Comparison of ENCODE assay signal across 1 cellular context in genomic region chr2:120525056-120526046, GRCh38.
TF ChIP-seq lines count a peak whose summit lies in the region.

No MANE protein-coding gene starts in this region.

TF ChIP-seq in HepG2, 621 proteins besides CTCF, POLR2A, EP300 and RAD21 (continued from another document and continues in another):
- TF ChIP-seq CEBPZ (IDR thresholded peaks at IDR 0.05; ENCODE audit: low read length) (no peak), ZNF879 (CRISPR knock-in tag; IDR thresholded peaks at IDR 0.05) (no peak), ZNF782 (CRISPR knock-in tag; IDR thresholded peaks at IDR 0.05; ENCODE audit: borderline replicate concordance) (no peak), ZNF75D (CRISPR knock-in tag; IDR thresholded peaks at IDR 0.05; ENCODE audit: borderline replicate concordance) (no peak), CEBPB (IDR thresholded peaks at IDR 0.05; ENCODE audit: borderline replicate concordance, low read depth, low read length) (no peak), ZZZ3 (CRISPR knock-in tag; IDR thresholded peaks at IDR 0.05; ENCODE audit: borderline replicate concordance) (no peak), ZNF784 (CRISPR knock-in tag; IDR thresholded peaks at IDR 0.05; ENCODE audit: borderline replicate concordance) (no peak), ZNF512B (CRISPR knock-in tag; IDR thresholded peaks at IDR 0.05; ENCODE audit: borderline replicate concordance) (0 out of 2 replicates have a peak, but pooled peaks have one; percentile 38), ZNF687 (CRISPR knock-in tag; IDR thresholded peaks at IDR 0.05) (peak; percentile 99), HNF4A (CRISPR knock-in tag; IDR thresholded peaks at IDR 0.05) (peak; percentile 86), MZF1 (CRISPR knock-in tag; IDR thresholded peaks at IDR 0.05; ENCODE audit: borderline replicate concordance) (no peak), ZNF564 (CRISPR knock-in tag; IDR thresholded peaks at IDR 0.05) (peak; percentile 47; the same call in 1 of the 2 replicates), ZNF292 (CRISPR knock-in tag; IDR thresholded peaks at IDR 0.05; ENCODE audit: borderline replicate concordance, low read depth) (peak; percentile 20; the same call in 1 of the 2 replicates), DBP (CRISPR knock-in tag; IDR thresholded peaks at IDR 0.05; ENCODE audit: not compliant biosample characterization) (no peak), THAP7 (CRISPR knock-in tag; IDR thresholded peaks at IDR 0.05) (no peak), NONO (IDR thresholded peaks at IDR 0.05) (no peak), NONO (CRISPR knock-in tag; conservative IDR thresholded peaks at IDR 0.05) (peak; percentile 64), ZBTB49 (CRISPR knock-in tag; IDR thresholded peaks at IDR 0.05; ENCODE audit: borderline replicate concordance) (no peak), ZNF430 (CRISPR knock-in tag; IDR thresholded peaks at IDR 0.05) (peak; percentile 69; the same call in 1 of the 2 replicates), KDM5B (CRISPR knock-in tag; IDR thresholded peaks at IDR 0.05; ENCODE audit: borderline replicate concordance) (peak; percentile 10; the same call in 1 of the 2 replicates), ZBTB7A (CRISPR knock-in tag; IDR thresholded peaks at IDR 0.05) (peak; percentile 92), ATF3 (CRISPR knock-in tag; IDR thresholded peaks at IDR 0.05) (peak; percentile 63; the same call in 1 of the 2 replicates), ZBTB40 (IDR thresholded peaks at IDR 0.05) (no peak), ZBTB40 (CRISPR knock-in tag; IDR thresholded peaks at IDR 0.05) (peak; percentile 70), CHD4 (IDR thresholded peaks at IDR 0.05; ENCODE audit: borderline replicate concordance, low read length) (peak; percentile 77; the same call in 1 of the 2 replicates), HNRNPH1 (optimal IDR thresholded peaks at IDR 0.05; ENCODE audit: low read depth, low read length) (no peak)
